In genomic region chr7:134288265-134288664, GRCh38 we compare ENCODE assay signal across 31 cellular contexts.
"Had no signal": no experiment of that assay in that cellular context is flagged by ENCODE, and none has a peak within 500 bp of the region (broad histone marks: within the 10 kb centered on the region; RNA-seq: fewer than 3 reads in every experiment).

No MANE protein-coding gene starts in this region.

- H3K27me3 ChIP-seq: esophagus muscularis mucosa, pancreas, uterus had no signal

- H3K9me3 ChIP-seq: esophagus muscularis mucosa, heart left ventricle, left lung, lower lobe of right lung, mucosa of descending colon, pancreas, prostate gland, thoracic aorta, uterus had no signal

- H3K4me3 ChIP-seq: esophagus muscularis mucosa, heart left ventricle, left lung, lower lobe of right lung, mucosa of descending colon, pancreas, prostate gland, skin epidermis, thoracic aorta, uterus had no signal

- H3K36me3 ChIP-seq: left lung, lower lobe of right lung, pancreas, prostate gland, thoracic aorta, uterus had no signal

- H3K27ac ChIP-seq: esophagus muscularis mucosa, foreskin keratinocyte, heart left ventricle, left lung, lower lobe of right lung, pancreas, prostate gland, skin epidermis, thoracic aorta had no signal

- H3K9me3 Mint-ChIP-seq: activated CD4-positive, alpha-beta memory T cell treated with anti-CD3 and anti-CD28 coated beads, Interleukin-2, amount 10 ng/mL, durations not matched to agents 7 days and 5 days; activated CD4-positive, alpha-beta T cell treated with anti-CD3 and anti-CD28 coated beads, Interleukin-2, amount 10 ng/mL, durations not matched to agents 7 days and 5 days; activated naive CD4-positive, alpha-beta T cell treated with anti-CD3 and anti-CD28 coated beads, Interleukin-2, amount 50 U/mL, for 24 hours; activated naive CD8-positive, alpha-beta T cell treated with anti-CD3 and anti-CD28 coated beads, Interleukin-2, amount 50 U/mL, for 24 hours; activated T-cell treated with anti-CD3 and anti-CD28 coated beads, Interleukin-2, amount 50 U/mL, for 4 hours; stimulated activated effector memory CD8-positive, alpha-beta T cell treated with anti-CD3 and anti-CD28 coated beads, Interleukin-12 subunit alpha, Interleukin-12 subunit beta, amount 100 ng/mL, for 72 hours; stimulated activated naive CD8-positive, alpha-beta T cell treated with anti-CD3 and anti-CD28 coated beads, Interleukin-15, Interleukin-2, amounts not matched to agents 100 ng/mL and 50 ng/mL, for 24 hours; T-helper 2 cell treated with Interferon-gamma antibody and Interleukin-4, amounts not matched to agents 5 μg/mL and 100 μg/mL, for 36 hours had no signal

- H3K27ac Mint-ChIP-seq: activated CD4-positive, alpha-beta memory T cell treated with anti-CD3 and anti-CD28 coated beads, Interleukin-2, amount 10 ng/mL, durations not matched to agents 7 days and 5 days; activated CD4-positive, alpha-beta T cell treated with anti-CD3 and anti-CD28 coated beads, Interleukin-2, amount 10 ng/mL, durations not matched to agents 7 days and 5 days; activated naive CD4-positive, alpha-beta T cell treated with anti-CD3 and anti-CD28 coated beads, Interleukin-2, amount 50 U/mL, for 24 hours; activated naive CD8-positive, alpha-beta T cell treated with anti-CD3 and anti-CD28 coated beads, Interleukin-2, amount 50 U/mL, for 24 hours; activated T-helper 17 cell treated with anti-CD3 and anti-CD28 coated beads, Interleukin-2, amount 50 U/mL, for 72 hours; stimulated activated effector memory CD8-positive, alpha-beta T cell treated with anti-CD3 and anti-CD28 coated beads, Interleukin-12 subunit alpha, Interleukin-12 subunit beta, amount 100 ng/mL, for 72 hours; stimulated activated naive CD8-positive, alpha-beta T cell treated with anti-CD3 and anti-CD28 coated beads, Interleukin-15, Interleukin-2, amounts not matched to agents 100 ng/mL and 50 ng/mL, for 24 hours; T-helper 2 cell treated with Interferon-gamma antibody and Interleukin-4, amounts not matched to agents 5 μg/mL and 100 μg/mL, for 36 hours had no signal

- H3K27me3 Mint-ChIP-seq: activated CD4-positive, alpha-beta memory T cell treated with anti-CD3 and anti-CD28 coated beads, Interleukin-2, amount 10 ng/mL, durations not matched to agents 7 days and 5 days; activated CD4-positive, alpha-beta T cell treated with anti-CD3 and anti-CD28 coated beads, Interleukin-2, amount 10 ng/mL, durations not matched to agents 7 days and 5 days; activated naive CD4-positive, alpha-beta T cell treated with anti-CD3 and anti-CD28 coated beads, Interleukin-2, amount 50 U/mL, for 24 hours; activated naive CD8-positive, alpha-beta T cell treated with anti-CD3 and anti-CD28 coated beads, Interleukin-2, amount 50 U/mL, for 24 hours had no signal

- H3K4me3 Mint-ChIP-seq: activated CD4-positive, alpha-beta memory T cell treated with anti-CD3 and anti-CD28 coated beads, Interleukin-2, amount 10 ng/mL, durations not matched to agents 7 days and 5 days; activated CD4-positive, alpha-beta T cell treated with anti-CD3 and anti-CD28 coated beads, Interleukin-2, amount 10 ng/mL, durations not matched to agents 7 days and 5 days; activated naive CD4-positive, alpha-beta T cell treated with anti-CD3 and anti-CD28 coated beads, Interleukin-2, amount 50 U/mL, for 24 hours; activated naive CD8-positive, alpha-beta T cell treated with anti-CD3 and anti-CD28 coated beads, Interleukin-2, amount 50 U/mL, for 24 hours; activated T-cell treated with anti-CD3 and anti-CD28 coated beads, Interleukin-2, amount 50 U/mL, for 4 hours; activated T-helper 17 cell treated with anti-CD3 and anti-CD28 coated beads, Interleukin-2, amount 50 U/mL, for 72 hours; stimulated activated effector memory CD8-positive, alpha-beta T cell treated with anti-CD3 and anti-CD28 coated beads, Interleukin-12 subunit alpha, Interleukin-12 subunit beta, amount 100 ng/mL, for 72 hours; stimulated activated naive CD8-positive, alpha-beta T cell treated with anti-CD3 and anti-CD28 coated beads, Interleukin-15, Interleukin-2, amounts not matched to agents 100 ng/mL and 50 ng/mL, for 24 hours; T-helper 2 cell treated with Interferon-gamma antibody and Interleukin-4, amounts not matched to agents 5 μg/mL and 100 μg/mL, for 36 hours had no signal

- DNase-seq: activated CD4-positive, alpha-beta memory T cell treated with anti-CD3 and anti-CD28 coated beads, Interleukin-2, amount 10 ng/mL, durations not matched to agents 7 days and 5 days; activated CD4-positive, alpha-beta T cell treated with anti-CD3 and anti-CD28 coated beads, Interleukin-2, amount 10 ng/mL, durations not matched to agents 7 days and 5 days; activated gamma-delta T cell treated with Interleukin-2 at 50 U/mL for 16 hours; activated naive CD8-positive, alpha-beta T cell treated with anti-CD3 and anti-CD28 coated beads, Interleukin-2, amount 50 U/mL, for 24 hours; activated T-cell treated with anti-CD3 and anti-CD28 coated beads, Interleukin-2, amount 50 U/mL, for 4 hours; amygdala; central memory CD4-positive, alpha-beta T cell; heart left ventricle; left lung; lower lobe of right lung; mesendoderm; mucosa of descending colon; nucleus accumbens; pancreas; retina; stimulated activated CD4-positive, alpha-beta T cell treated with anti-CD3 and anti-CD28 coated beads, Interleukin-12 subunit alpha, Interleukin-12 subunit beta, amount 100 ng/mL, for 4 hours; stimulated activated CD4-positive, alpha-beta T cell treated with anti-CD3 and anti-CD28 coated beads, Interleukin-4, amount 100 ng/mL, for 1 hour; trophoblast cell; uterus had no signal

- H3K4me1 Mint-ChIP-seq: activated CD4-positive, alpha-beta memory T cell treated with anti-CD3 and anti-CD28 coated beads, Interleukin-2, amount 10 ng/mL, durations not matched to agents 7 days and 5 days; activated CD4-positive, alpha-beta T cell treated with anti-CD3 and anti-CD28 coated beads, Interleukin-2, amount 10 ng/mL, durations not matched to agents 7 days and 5 days; activated naive CD4-positive, alpha-beta T cell treated with anti-CD3 and anti-CD28 coated beads, Interleukin-2, amount 50 U/mL, for 24 hours; activated T-helper 17 cell treated with anti-CD3 and anti-CD28 coated beads, Interleukin-2, amount 50 U/mL, for 72 hours; stimulated activated effector memory CD8-positive, alpha-beta T cell treated with anti-CD3 and anti-CD28 coated beads, Interleukin-12 subunit alpha, Interleukin-12 subunit beta, amount 100 ng/mL, for 72 hours had no signal

- ATAC-seq: activated CD4-positive, CD25-positive, alpha-beta regulatory T cell treated with anti-CD3 and anti-CD28 coated beads, Interleukin-2, amount 50 U/mL, for 24 hours; activated naive CD8-positive, alpha-beta T cell treated with anti-CD3 and anti-CD28 coated beads, Interleukin-2, amount 50 U/mL, for 24 hours; activated T-cell treated with anti-CD3 and anti-CD28 coated beads, Interleukin-2, amount 50 U/mL, for 4 hours; activated T-helper 17 cell treated with anti-CD3 and anti-CD28 coated beads, Interleukin-2, amount 50 U/mL, for 72 hours; foreskin keratinocyte; heart left ventricle; left lung; lower lobe of right lung; mucosa of descending colon; pancreas; sciatic nerve; stimulated activated effector memory CD8-positive, alpha-beta T cell treated with anti-CD3 and anti-CD28 coated beads, Interleukin-12 subunit alpha, Interleukin-12 subunit beta, amount 100 ng/mL, for 72 hours had no signal

- H3K36me3 Mint-ChIP-seq: activated naive CD4-positive, alpha-beta T cell treated with anti-CD3 and anti-CD28 coated beads, Interleukin-2, amount 50 U/mL, for 24 hours; stimulated activated effector memory CD8-positive, alpha-beta T cell treated with anti-CD3 and anti-CD28 coated beads, Interleukin-12 subunit alpha, Interleukin-12 subunit beta, amount 100 ng/mL, for 72 hours had no signal

- H3K4me1 ChIP-seq: lower lobe of right lung, pancreas, prostate gland had no signal
